Comparison of ENCODE assay signal across 12 cellular contexts in the genomic region with DNA sequence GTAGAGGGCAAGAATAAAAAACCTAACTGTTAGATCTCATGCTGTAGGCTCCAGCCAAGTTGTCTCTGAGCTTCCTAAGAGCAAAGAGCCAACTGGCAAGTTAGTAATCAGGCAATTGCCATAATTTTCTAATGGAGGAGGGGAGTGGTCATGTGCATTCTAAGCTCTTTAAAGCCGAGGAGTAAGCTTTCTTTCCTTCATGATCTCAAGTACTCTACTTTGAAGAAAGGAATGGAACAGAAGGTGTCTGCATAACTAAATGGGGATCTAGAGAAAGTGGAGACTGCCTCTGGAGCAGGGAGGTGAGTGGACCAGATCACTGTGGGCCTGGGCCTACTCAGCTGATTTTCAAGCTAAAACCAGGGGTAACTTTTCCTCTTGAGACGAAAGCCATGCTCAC. TPM values are rescaled to one million over a fixed set of nuclear protein-coding genes. Genes with fewer than 3 reads are reported as not detected.
DNase-seq lines count a peak whose midpoint lies in the region; ATAC-seq, FAIRE-seq and TF ChIP-seq lines count a peak whose summit lies in the region.
"Had no signal": no experiment of that assay in that cellular context is flagged by ENCODE, and none has a peak within 500 bp of the region (broad histone marks: within the 10 kb centered on the region; RNA-seq: fewer than 3 reads in every experiment).

No MANE protein-coding gene starts in this region.

- no peaks in the 10 kb centered on the region for H4K20me1 ChIP-seq in GM12878 (ENCODE audit: control insufficient read depth, insufficient read depth)

- ATAC-seq in GM12878, result no peak
- ATAC-seq in psoas muscle, result peak in 1 of 4 donors; percentile 18

- H3K4me3 Mint-ChIP-seq in CD14-positive monocyte, result no peak overlapping the region
- H3K4me3 Mint-ChIP-seq: neural progenitor cell had no signal

- H3K27me3 Mint-ChIP-seq in CD14-positive monocyte (ENCODE audit: low read depth in 3 of 3), result no peaks in the 10 kb centered on the region

- DNase-seq in GM12865 (ENCODE audit: low read depth), result peak; percentile 29
- peak; percentile 77 for DNase-seq in NCI-H446 treated with DMSO at 0.1 percent for 48 hours (lab: John Stamatoyannopoulos, UW)
- no peak for DNase-seq in GM12878 (ENCODE audit: low read depth, low spot score)
- DNase-seq in psoas muscle, result no peak
- DNase-seq in SIG-M5 (lab: John Stamatoyannopoulos, UW), result no peak
- no peak for DNase-seq in NCI-H128 (lab: John Stamatoyannopoulos, UW; ENCODE audit: unreplicated experiment)
- no peak for DNase-seq in CD14-positive monocyte (ENCODE audit: low spot score)
- DNase-seq in NK-92 (lab: John Stamatoyannopoulos, UW; ENCODE audit: unreplicated experiment), result no peak
- DNase-seq: activated T-cell treated with anti-CD3 and anti-CD28 coated beads, Interleukin-2, amount 50 U/mL, for 1 hour; DMS79; NCI-H2081 had no signal

- no peak for TF ChIP-seq RAD21 in GM12878 (IDR thresholded peaks at IDR 0.05; ENCODE audit: insufficient read depth, low read depth, low read length)

- POLR2A ChIA-PET in GM12878 (lab: Charles Lee), result interaction anchor here (0.6 to 2.9 kb wide), 4 partner anchors 8 to 25 kb away, joined by 3 to 17 read pairs (median 10); no protein-coding TSS in a partner anchor

- H3K4me3 ChIP-seq in GM12865 (ENCODE audit: low read depth, low read length) (no peak overlapping the region), GM12878 (no peak overlapping the region), psoas muscle (no peak overlapping the region)
- H3K4me3 ChIP-seq: neural progenitor cell had no signal

- 100% methylated on average over 2 of the region's 2 CpGs for WGBS in GM12878 (ENCODE audit: insufficient coverage, insufficient replicate concordance, low lambda C conversion rate, missing lambda C conversion rate)
- WGBS in psoas muscle, 3 donors, result 54 to 73% (median 59%) methylated on average over 2 of the region's 2 CpGs

- peaks cover 10% of the 10 kb centered on the region for H3K4me1 ChIP-seq in GM12878 (ENCODE audit: control insufficient read depth, insufficient read depth, low read length)
- H3K4me1 ChIP-seq in psoas muscle, result peaks cover 30% of the 10 kb centered on the region

- H3K9me3 Mint-ChIP-seq in CD14-positive monocyte, result no peaks in the 10 kb centered on the region
- H3K9me3 Mint-ChIP-seq: neural progenitor cell had no signal

- TF ChIP-seq CTCF in GM12865 (IDR thresholded peaks at IDR 0.05; ENCODE audit: insufficient read depth, low read depth, low read length, missing control alignments) (no peak), GM12878 (IDR thresholded peaks at IDR 0.05 in 2 of 3, conservative IDR thresholded peaks at IDR 0.05 in 1 of 3; ENCODE audit: control insufficient read depth in 2 of 3, extremely low read depth in 1 of 3, insufficient read depth in 1 of 3, low read depth in 3 of 3, low read length in 3 of 3) (no peak), psoas muscle (IDR thresholded peaks at IDR 0.05) (no peak), CD14-positive monocyte (IDR thresholded peaks at IDR 0.05) (no peak)

- H3K27me3 ChIP-seq in GM12878 (replicated peaks in 1 of 2; ENCODE audit: control insufficient read depth in 2 of 2, insufficient read depth in 2 of 2, low read length in 1 of 2) (no peaks in the 10 kb centered on the region), psoas muscle (ENCODE audit: insufficient read depth in 3 of 3, low read length in 2 of 3) (no peaks in the 10 kb centered on the region)

- H3K9ac ChIP-seq in GM12878 (ENCODE audit: control insufficient read depth, insufficient read depth, low read length), result no peak overlapping the region
- H3K9ac ChIP-seq: neural progenitor cell had no signal

- SMC1A ChIA-PET in GM12878 (lab: Charles Lee; ENCODE audit: uncharacterized antibody, unreplicated experiment), result interaction anchor here (0.9 to 3.1 kb wide), 14 partner anchors 9 to 194 kb away, joined by 3 to 34 read pairs (median 5); a partner anchor contains a TSS

- peaks cover 25% of the 10 kb centered on the region for H3K79me2 ChIP-seq in GM12878 (ENCODE audit: control insufficient read depth, insufficient read depth, low read length)

- peak overlapping the region; percentile 1 for H3K27ac ChIP-seq in GM12878 (ENCODE audit: control insufficient read depth, insufficient read depth)
- H3K27ac ChIP-seq in psoas muscle, result peak overlapping the region; percentile 97
- H3K27ac ChIP-seq: neural progenitor cell had no signal

- peaks cover 3 to 9% of the 10 kb centered on the region in 2 donors for H3K36me3 Mint-ChIP-seq in CD14-positive monocyte

- in situ Hi-C loops in GM12878 (cut with MboI), result no loop called here

- no peak for TF ChIP-seq POLR2A in GM12878 (IDR thresholded peaks at IDR 0.05; ENCODE audit: low read depth, low read length)

- no peak for FAIRE-seq in GM12878 (lab: Jason Lieb, UNC)

- no peak overlapping the region for H2AFZ ChIP-seq in GM12878 (ENCODE audit: control insufficient read depth, low read depth, low read length)
- H2AFZ ChIP-seq: neural progenitor cell had no signal

- peak overlapping the region in 1 of 7 donors; percentile 35 for H3K27ac Mint-ChIP-seq in CD14-positive monocyte
- H3K27ac Mint-ChIP-seq: neural progenitor cell had no signal

- TF ChIP-seq EP300 in GM12878 (IDR thresholded peaks at IDR 0.05; ENCODE audit: borderline replicate concordance in 1 of 2, control insufficient read depth in 1 of 2, low read depth in 2 of 2, low read length in 2 of 2), result no peak

- CTCF ChIA-PET in GM12878 (lab: Yijun Ruan, JAX), result interaction anchor here (0.7 to 3.3 kb wide), 22 partner anchors 9 to 582 kb away, joined by 3 to 45 read pairs (median 3); a partner anchor contains a TSS

- intact Hi-C loops in GM12878 (cut with micrococcal nuclease; ENCODE audit: unreplicated experiment), result loop anchor here (1.0 kb wide), 1 partner anchor 24 kb away; no protein-coding TSS in a partner anchor
- intact Hi-C loops in psoas muscle (cut with DNase I), result loop anchor here in 1 of 2 donors (5.0 kb wide), 2 partner anchors 197 to 298 kb away; no protein-coding TSS in a partner anchor
- intact Hi-C loops in CD14-positive monocyte (cut with micrococcal nuclease), result no loop called here

- no peak overlapping the region for H3K4me2 ChIP-seq in GM12878 (ENCODE audit: control insufficient read depth, insufficient read depth)
- H3K4me2 ChIP-seq: neural progenitor cell had no signal

- BruUV-seq in GM12878 (replicated peaks; lab: Mats Ljungman, UMichigan), result no TSS peak

- H3K9me3 ChIP-seq in GM12878 (replicated peaks; ENCODE audit: control insufficient read depth, insufficient read depth, low read length) (no peaks in the 10 kb centered on the region; the same call in 2 of the 3 replicates), psoas muscle (no peaks in the 10 kb centered on the region)

- H3K4me1 Mint-ChIP-seq in CD14-positive monocyte, result peaks cover 3% of the 10 kb centered on the region

- H3K36me3 ChIP-seq in GM12878 (ENCODE audit: control insufficient read depth in 2 of 2, insufficient read depth in 2 of 2, low read length in 1 of 2) (peaks cover 0 to 5% of the 10 kb centered on the region in 2 experiments; a peak in 1 of 4 replicates), psoas muscle (ENCODE audit: insufficient read depth in 1 of 2, low read depth in 1 of 2) (peaks cover 0 to 47% of the 10 kb centered on the region in 2 donors)
- H3K36me3 ChIP-seq: neural progenitor cell had no signal

- RAD21 ChIA-PET in GM12878 (lab: Charles Lee; ENCODE audit: unreplicated experiment), result interaction anchor here (0.5 to 2.1 kb wide), 14 partner anchors 11 to 506 kb away, joined by 3 to 13 read pairs (median 4); a partner anchor contains a TSS

TF ChIP-seq in GM12878, 131 proteins besides CTCF, POLR2A, EP300 and RAD21 (continues in another document):
- no peak for TF ChIP-seq RBBP5 (conservative IDR thresholded peaks at IDR 0.05)
- TF ChIP-seq HCFC1 (IDR thresholded peaks at IDR 0.05; ENCODE audit: low read length), result no peak
- no peak for TF ChIP-seq TCF12 (IDR thresholded peaks at IDR 0.05; ENCODE audit: low read depth, low read length)
- TF ChIP-seq, protein P1, sequence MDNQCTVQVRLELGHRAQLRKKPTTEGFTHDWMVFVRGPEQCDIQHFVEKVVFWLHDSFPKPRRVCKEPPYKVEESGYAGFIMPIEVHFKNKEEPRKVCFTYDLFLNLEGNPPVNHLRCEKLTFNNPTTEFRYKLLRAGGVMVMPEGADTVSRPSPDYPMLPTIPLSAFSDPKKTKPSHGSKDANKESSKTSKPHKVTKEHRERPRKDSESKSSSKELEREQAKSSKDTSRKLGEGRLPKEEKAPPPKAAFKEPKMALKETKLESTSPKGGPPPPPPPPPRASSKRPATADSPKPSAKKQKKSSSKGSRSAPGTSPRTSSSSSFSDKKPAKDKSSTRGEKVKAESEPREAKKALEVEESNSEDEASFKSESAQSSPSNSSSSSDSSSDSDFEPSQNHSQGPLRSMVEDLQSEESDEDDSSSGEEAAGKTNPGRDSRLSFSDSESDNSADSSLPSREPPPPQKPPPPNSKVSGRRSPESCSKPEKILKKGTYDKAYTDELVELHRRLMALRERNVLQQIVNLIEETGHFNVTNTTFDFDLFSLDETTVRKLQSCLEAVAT (IDR thresholded peaks at IDR 0.05), result no peak
- no peak for TF ChIP-seq MXI1 (IDR thresholded peaks at IDR 0.05; ENCODE audit: low read depth, low read length)

RNA-seq across cellular contexts. Expression of a gene that starts 37.7 kb away (rescaled TPM):
- 25.0 and 27.4 TPM in 2 replicates for total RNA-seq in GM12878 (2013; cell fraction: nucleolus; rRNA removed)
- total RNA-seq in GM12878 (2014; rRNA removed), result 173 and 183 TPM in 2 replicates
- 182 and 183 TPM in 2 replicates for total RNA-seq in GM12878 (2014; rRNA removed; fragmentation: Illumina TruSeq; extraction: Trizol)
- 234 and 256 TPM in 2 replicates for total RNA-seq in GM12878 (2021)
- 230 TPM for polyA plus RNA-seq in GM12878 (2011; ENCODE audit: low read depth)
- polyA plus RNA-seq in GM12878 (2011; rRNA removed), result 946 and 1,497 TPM in 2 replicates
- 205 and 237 TPM in 2 replicates for polyA plus RNA-seq in GM12878 (2011; cell fraction: cytosol; rRNA removed)
- 100 and 101 TPM in 2 replicates for polyA plus RNA-seq in GM12878 (2011; cell fraction: nucleus; rRNA removed)
- polyA plus RNA-seq in GM12878 (2012), result 306 and 736 TPM in 2 replicates
- 107 and 151 TPM in 2 replicates for polyA plus RNA-seq in GM12878 (2014; fragmentation: Illumina TruSeq; extraction: Trizol)
- 100 to 1,000 TPM; 368 to 461 TPM for polyA plus RNA-seq in GM12878 (2014; fragmentation: Nextera tagmentation; extraction: Ambion mirVana)
- 237 and 277 TPM in 2 replicates for polyA plus RNA-seq in GM12878 (2014; rRNA removed)
- 100 to 1,000 TPM; 460 to 475 TPM for polyA plus RNA-seq in GM12878 (2016; fragmentation: Nextera tagmentation; extraction: Ambion mirVana)
- 52.5 and 58.4 TPM in 2 replicates for polyA minus RNA-seq in GM12878 (2011; rRNA and poly(A)+ RNA removed)
- 18.3 and 28.3 TPM in 2 replicates for polyA minus RNA-seq in GM12878 (2011; cell fraction: cytosol; rRNA and poly(A)+ RNA removed)
- polyA minus RNA-seq in GM12878 (2011; cell fraction: nucleus; rRNA and poly(A)+ RNA removed), result 11.6 and 14.9 TPM in 2 replicates
- 100 to 1,000 TPM; 465 to 704 (median 639) TPM for total RNA-seq in psoas muscle
- polyA plus RNA-seq in psoas muscle, result 100 to 1,000 TPM; 401 to 791 (median 735) TPM
- 100 to 1,000 TPM in 1 of 2 donors, 10 to 100 TPM in 1; 93.3 to 111 TPM for polyA plus RNA-seq in CD14-positive monocyte

Comparison
In these comparisons a context has a peak if more than half of its experiments do, and no peak if none do; other contexts are left out.
1. DNase-seq: peak in GM12865 (single experiment) and NCI-H446 treated with DMSO at 0.1 percent for 48 hours (single experiment); none in GM12878 (single experiment), psoas muscle (0 of 2), SIG-M5 (single experiment), NCI-H128 (single experiment), CD14-positive monocyte (single experiment) and NK-92 (single experiment).